ENCODE assay signal across 19 cellular contexts in genomic region chr9:86756576-86757381, GRCh38.
"Had no signal": no experiment of that assay in that cellular context is flagged by ENCODE, and none has a peak within 500 bp of the region (broad histone marks: within the 10 kb centered on the region; RNA-seq: fewer than 3 reads in every experiment).

No MANE protein-coding gene starts in this region.

- H3K36me3 ChIP-seq: gastroesophageal sphincter, prostate gland, spleen, thoracic aorta had no signal

- H3K4me3 ChIP-seq: gastroesophageal sphincter, prostate gland, spleen, thoracic aorta had no signal

- H3K27me3 Mint-ChIP-seq: stimulated activated naive B cell treated with anti-CD40 and anti-IgM and Interleukin-4, amounts not matched to agents 10 μg/mL and 1 μg/mL and 100 μg/mL, for 72 hours had no signal

- H3K9me3 ChIP-seq: gastroesophageal sphincter, prostate gland, spleen, thoracic aorta had no signal

- H3K27ac Mint-ChIP-seq: natural killer cell; stimulated activated naive B cell treated with anti-CD40 and anti-IgM and Interleukin-4, amounts not matched to agents 10 μg/mL and 1 μg/mL and 100 μg/mL, for 72 hours had no signal

- H3K27ac ChIP-seq: gastroesophageal sphincter, parathyroid adenoma, prostate gland, spleen, thoracic aorta had no signal

- H3K27me3 ChIP-seq: gastroesophageal sphincter, spleen had no signal

- H3K36me3 Mint-ChIP-seq: natural killer cell; stimulated activated naive B cell treated with anti-CD40 and anti-IgM and Interleukin-4, amounts not matched to agents 10 μg/mL and 1 μg/mL and 100 μg/mL, for 72 hours had no signal

- H3K4me3 Mint-ChIP-seq: natural killer cell; stimulated activated naive B cell treated with anti-CD40 and anti-IgM and Interleukin-4, amounts not matched to agents 10 μg/mL and 1 μg/mL and 100 μg/mL, for 72 hours; stimulated activated naive CD8-positive, alpha-beta T cell treated with anti-CD3 and anti-CD28 coated beads, Interleukin-15, amount 100 ng/mL, for 72 hours had no signal

- DNase-seq: effector memory CD4-positive, alpha-beta T cell; glutamatergic neuron; islet precursor cell; natural killer cell; spleen; stimulated activated CD4-positive, alpha-beta T cell treated with anti-CD3 and anti-CD28 coated beads, Interleukin-15, amount 100 ng/mL, for 24 hours; stimulated activated CD4-positive, alpha-beta T cell treated with anti-CD3 and anti-CD28 coated beads, Interleukin-2, amount 100 ng/mL, for 24 hours; stimulated activated CD4-positive, alpha-beta T cell treated with anti-CD3 and anti-CD28 coated beads, Interleukin-4, amount 100 ng/mL, for 4 hours; stimulated activated naive B cell treated with anti-CD40 and anti-IgM and Interleukin-4, amounts not matched to agents 10 μg/mL and 1 μg/mL and 100 μg/mL, for 72 hours; stimulated activated naive CD8-positive, alpha-beta T cell treated with anti-CD3 and anti-CD28 coated beads, Interleukin-15, amount 100 ng/mL, for 72 hours; substantia nigra; trophoblast cell had no signal

- H3K9me3 Mint-ChIP-seq: natural killer cell had no signal

- ATAC-seq: esophagus mucosa; gastroesophageal sphincter; left lobe of liver; sciatic nerve; stimulated activated naive B cell treated with anti-CD40 and anti-IgM and Interleukin-4, amounts not matched to agents 10 μg/mL and 1 μg/mL and 100 μg/mL, for 72 hours; stimulated activated naive CD8-positive, alpha-beta T cell treated with anti-CD3 and anti-CD28 coated beads, Interleukin-15, amount 100 ng/mL, for 72 hours had no signal

- H3K4me1 ChIP-seq: gastroesophageal sphincter, parathyroid adenoma, prostate gland, spleen had no signal

- H3K4me1 Mint-ChIP-seq: natural killer cell; stimulated activated naive B cell treated with anti-CD40 and anti-IgM and Interleukin-4, amounts not matched to agents 10 μg/mL and 1 μg/mL and 100 μg/mL, for 72 hours; stimulated activated naive CD8-positive, alpha-beta T cell treated with anti-CD3 and anti-CD28 coated beads, Interleukin-15, amount 100 ng/mL, for 72 hours had no signal
